In the genomic region with DNA sequence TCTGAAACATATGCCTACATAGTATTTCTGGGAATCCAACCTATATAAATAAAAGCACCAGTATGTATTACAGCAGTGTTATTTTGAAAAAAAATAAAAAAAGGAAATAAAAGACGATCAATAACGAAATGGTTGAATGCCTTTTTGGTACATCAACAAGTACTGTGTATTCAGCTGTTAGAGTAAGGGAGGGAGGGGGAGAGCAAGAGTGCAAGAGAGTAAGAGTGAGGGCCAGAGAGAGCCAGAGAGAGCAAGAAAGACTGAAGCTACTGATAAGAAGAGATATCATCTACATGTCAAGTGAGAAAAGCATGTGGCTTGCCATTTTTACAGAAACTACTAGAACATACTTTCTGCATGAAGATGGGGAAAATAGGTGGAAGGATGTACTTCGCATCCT, we compare ENCODE assay signal across 8 cellular contexts. TPM values are rescaled to one million over a fixed set of nuclear protein-coding genes. Genes with fewer than 3 reads are reported as not detected.
DNase-seq lines count a peak whose midpoint lies in the region; ATAC-seq and TF ChIP-seq lines count a peak whose summit lies in the region.

No MANE protein-coding gene starts in this region.

- no peak for ATAC-seq in activated CD8-positive, alpha-beta T cell treated with anti-CD3 and anti-CD28 coated beads, Interleukin-2, amount 10 ng/mL, durations not matched to agents 7 days and 5 days
- ATAC-seq in left lobe of liver, result no peak
- ATAC-seq in GM18907 (IDR thresholded peaks at IDR 0.05; ENCODE audit: unreplicated experiment), result no peak

- CTCF ChIA-PET in activated CD8-positive, alpha-beta T cell treated with anti-CD3 and anti-CD28 coated beads, Interleukin-2, amount 10 ng/mL, durations not matched to agents 7 days and 5 days (lab: Charles Lee), result interaction anchor here (1.1 kb wide), 1 partner anchor 211 kb away, joined by 3 read pairs; no protein-coding TSS in a partner anchor

- H3K9me3 Mint-ChIP-seq in activated CD8-positive, alpha-beta T cell treated with anti-CD3 and anti-CD28 coated beads, Interleukin-2, amount 10 ng/mL, durations not matched to agents 7 days and 5 days (ENCODE audit: insufficient read depth), result no peaks in the 10 kb centered on the region
- peaks cover 17% of the 10 kb centered on the region for H3K9me3 Mint-ChIP-seq in nephron progenitor cell

- H3K27ac Mint-ChIP-seq in activated CD8-positive, alpha-beta T cell treated with anti-CD3 and anti-CD28 coated beads, Interleukin-2, amount 10 ng/mL, durations not matched to agents 7 days and 5 days, result peak overlapping the region; percentile 45
- H3K27ac Mint-ChIP-seq in nephron progenitor cell, result no peak overlapping the region

- no peaks in the 10 kb centered on the region for H3K27me3 Mint-ChIP-seq in activated CD8-positive, alpha-beta T cell treated with anti-CD3 and anti-CD28 coated beads, Interleukin-2, amount 10 ng/mL, durations not matched to agents 7 days and 5 days (ENCODE audit: low read depth)
- H3K27me3 Mint-ChIP-seq in nephron progenitor cell (ENCODE audit: low read depth, poor library complexity), result no peaks in the 10 kb centered on the region

- no peak for TF ChIP-seq CTCF in nephron progenitor cell (IDR thresholded peaks at IDR 0.05)
- no peak for TF ChIP-seq CTCF in GM13977 (IDR thresholded peaks at IDR 0.05; ENCODE audit: extremely low read depth, insufficient read depth, missing control alignments)

- peak overlapping the region; percentile 96 for H3K4me3 Mint-ChIP-seq in activated CD8-positive, alpha-beta T cell treated with anti-CD3 and anti-CD28 coated beads, Interleukin-2, amount 10 ng/mL, durations not matched to agents 7 days and 5 days
- H3K4me3 Mint-ChIP-seq in nephron progenitor cell, result peak overlapping the region; percentile 92

- peak; percentile 1 for DNase-seq in NCI-H187 treated with DMSO at 0.1 percent for 48 hours (lab: John Stamatoyannopoulos, UW)
- no peak for DNase-seq in NCI-H187 (lab: John Stamatoyannopoulos, UW)
- peak; percentile 66 for DNase-seq in NCI-H146 (lab: John Stamatoyannopoulos, UW)
- no peak for DNase-seq in activated CD8-positive, alpha-beta T cell treated with anti-CD3 and anti-CD28 coated beads, Interleukin-2, amount 10 ng/mL, durations not matched to agents 7 days and 5 days
- DNase-seq in nephron progenitor cell, result no peak
- no peak for DNase-seq in left lobe of liver (ENCODE audit: low spot score)
- no peak for DNase-seq in GM13977 (ENCODE audit: low spot score)

- in situ Hi-C loops in GM13977 (cut with MboI; ENCODE audit: low pct_unique_long_range_greater_than_20kb, low sequenced_read_pairs, unreplicated experiment), result no loop called here

- POLR2A ChIA-PET in activated CD8-positive, alpha-beta T cell treated with anti-CD3 and anti-CD28 coated beads, Interleukin-2, amount 10 ng/mL, durations not matched to agents 7 days and 5 days (lab: Charles Lee), result no interaction called here

- peaks cover 25% of the 10 kb centered on the region for H3K4me1 Mint-ChIP-seq in activated CD8-positive, alpha-beta T cell treated with anti-CD3 and anti-CD28 coated beads, Interleukin-2, amount 10 ng/mL, durations not matched to agents 7 days and 5 days (ENCODE audit: low read depth)
- peaks cover 41% of the 10 kb centered on the region for H3K4me1 Mint-ChIP-seq in nephron progenitor cell

- peaks cover 11% of the 10 kb centered on the region for H3K36me3 Mint-ChIP-seq in activated CD8-positive, alpha-beta T cell treated with anti-CD3 and anti-CD28 coated beads, Interleukin-2, amount 10 ng/mL, durations not matched to agents 7 days and 5 days (ENCODE audit: low read depth)
- H3K36me3 Mint-ChIP-seq in nephron progenitor cell (ENCODE audit: low read depth), result no peaks in the 10 kb centered on the region

RNA-seq across cellular contexts. Expression of gene SPIN4, which starts 1.8 kb away (rescaled TPM):
- total RNA-seq in activated CD8-positive, alpha-beta T cell treated with anti-CD3 and anti-CD28 coated beads, Interleukin-2, amount 10 ng/mL, durations not matched to agents 7 days and 5 days, result 10 to 100 TPM; 13.4 to 13.8 TPM
- total RNA-seq in left lobe of liver, result 0.98 TPM

Comparison
In these comparisons a context has a peak if more than half of its experiments do, and no peak if none do; other contexts are left out.
1. DNase-seq: peak in NCI-H187 treated with DMSO at 0.1 percent for 48 hours (single experiment) and NCI-H146 (single experiment); none in NCI-H187 (0 of 2), activated CD8-positive, alpha-beta T cell treated with anti-CD3 and anti-CD28 coated beads, Interleukin-2, amount 10 ng/mL, durations not matched to agents 7 days and 5 days (single experiment), nephron progenitor cell (single experiment), left lobe of liver (single experiment) and GM13977 (single experiment).